25 cellular contexts compared by ENCODE assay signal in the genomic region with DNA sequence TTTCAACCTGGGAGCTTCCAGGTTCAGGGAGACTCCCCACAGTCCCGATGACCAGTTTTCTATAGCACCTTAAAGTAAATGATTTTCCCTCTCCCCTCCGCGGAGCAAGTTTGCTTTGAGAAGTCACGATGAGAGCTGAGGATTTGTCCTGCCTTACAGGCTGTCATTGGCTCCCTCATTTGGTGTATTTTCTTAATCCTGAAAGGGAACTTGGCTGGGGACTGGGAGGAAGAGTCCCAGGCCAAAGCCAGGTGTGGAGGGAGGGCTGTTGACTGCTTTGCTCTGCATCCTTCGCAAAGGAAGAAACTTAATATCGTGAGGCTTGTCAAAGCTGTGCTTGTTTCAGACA.
DNase-seq lines count a peak whose midpoint lies in the region; ATAC-seq and TF ChIP-seq lines count a peak whose summit lies in the region.
"Had no signal": no experiment of that assay in that cellular context is flagged by ENCODE, and none has a peak within 500 bp of the region (broad histone marks: within the 10 kb centered on the region; RNA-seq: fewer than 3 reads in every experiment).

No MANE protein-coding gene starts in this region.

- in situ Hi-C loops in KBM-7 (cut with MboI; ENCODE audit: low pct_unique_long_range_greater_than_20kb, low sequenced_read_pairs), result no loop called here

- H3K4me3 ChIP-seq in HUES64 (ENCODE audit: low read length) (peak overlapping the region; percentile 41), iPS-15b (ENCODE audit: low read depth, low read length) (peak overlapping the region; percentile 36), psoas muscle (peak overlapping the region; percentile 68)
- H3K4me3 ChIP-seq: Peyer's patch, uterus had no signal

- peaks cover 82% of the 10 kb centered on the region for H3K27me3 ChIP-seq in HUES64 (ENCODE audit: insufficient read depth, low read length)
- peaks cover 46% of the 10 kb centered on the region for H3K27me3 ChIP-seq in iPS-15b (ENCODE audit: control insufficient read depth, insufficient read depth, low read length)
- no peaks in the 10 kb centered on the region for H3K27me3 ChIP-seq in psoas muscle (ENCODE audit: insufficient read depth in 3 of 3, low read length in 2 of 3)
- H3K27me3 ChIP-seq: Peyer's patch, uterus had no signal

- 5% methylated on average over 6 of the region's 6 CpGs for WGBS in HUES64
- 19 to 22% (median 20%) methylated on average over 6 of the region's 6 CpGs for WGBS in psoas muscle, 3 donors

- no peaks in the 10 kb centered on the region for H3K36me3 ChIP-seq in HUES64 (ENCODE audit: insufficient read depth, low read length)
- no peaks in the 10 kb centered on the region for H3K36me3 ChIP-seq in iPS-15b (ENCODE audit: control insufficient read depth, insufficient read depth, low read length)
- H3K36me3 ChIP-seq in psoas muscle (ENCODE audit: insufficient read depth in 1 of 2, low read depth in 1 of 2), result no peaks in the 10 kb centered on the region
- H3K36me3 ChIP-seq: Peyer's patch, thoracic aorta, uterus had no signal

- intact Hi-C loops in psoas muscle (cut with DNase I), result no loop called here

- ATAC-seq in psoas muscle (peak in 1 of 4 donors; percentile 28), GM21825 (IDR thresholded peaks at IDR 0.05; ENCODE audit: unreplicated experiment) (no peak)
- ATAC-seq: activated CD8-positive, alpha-beta T cell treated with anti-CD3 and anti-CD28 coated beads, Interleukin-2, amount 10 ng/mL, durations not matched to agents 7 days and 5 days; left colon; T-helper 17 cell had no signal

- no peak for TF ChIP-seq CTCF in psoas muscle (IDR thresholded peaks at IDR 0.05)

- H3K4me1 ChIP-seq in HUES64 (ENCODE audit: insufficient read depth, low read length), result peaks cover 55% of the 10 kb centered on the region
- peaks cover 36% of the 10 kb centered on the region for H3K4me1 ChIP-seq in iPS-15b (ENCODE audit: control insufficient read depth, insufficient read depth, low read length)
- H3K4me1 ChIP-seq in psoas muscle, result peaks cover 22% of the 10 kb centered on the region
- H3K4me1 ChIP-seq: Peyer's patch, uterus had no signal

- no peaks in the 10 kb centered on the region for H3K9me3 Mint-ChIP-seq in activated naive CD8-positive, alpha-beta T cell (ENCODE audit: low read depth)
- no peaks in the 10 kb centered on the region for H3K9me3 Mint-ChIP-seq in activated naive CD8-positive, alpha-beta T cell treated with anti-CD3 and anti-CD28 coated beads for 36 hours
- H3K9me3 Mint-ChIP-seq: CD4-positive, alpha-beta T cell; naive B cell; stimulated activated naive CD8-positive, alpha-beta T cell treated with anti-CD3 and anti-CD28 coated beads, Interleukin-15, Interleukin-2, amounts not matched to agents 100 ng/mL and 50 ng/mL, for 24 hours had no signal

- H3K4me3 Mint-ChIP-seq in activated naive CD8-positive, alpha-beta T cell, result peak overlapping the region; percentile 14
- H3K4me3 Mint-ChIP-seq in activated naive CD8-positive, alpha-beta T cell treated with anti-CD3 and anti-CD28 coated beads for 36 hours, result no peak overlapping the region
- H3K4me3 Mint-ChIP-seq: activated CD8-positive, alpha-beta T cell treated with anti-CD3 and anti-CD28 coated beads, Interleukin-2, amount 10 ng/mL, durations not matched to agents 7 days and 5 days; CD4-positive, alpha-beta T cell; naive B cell; stimulated activated naive CD8-positive, alpha-beta T cell treated with anti-CD3 and anti-CD28 coated beads, Interleukin-15, Interleukin-2, amounts not matched to agents 100 ng/mL and 50 ng/mL, for 24 hours; T-helper 17 cell had no signal

- H3K27me3 Mint-ChIP-seq in activated naive CD8-positive, alpha-beta T cell, result peaks cover 20% of the 10 kb centered on the region
- H3K27me3 Mint-ChIP-seq in activated naive CD8-positive, alpha-beta T cell treated with anti-CD3 and anti-CD28 coated beads for 36 hours, result peaks cover 48% of the 10 kb centered on the region

- H3K9me3 ChIP-seq in HUES64 (ENCODE audit: insufficient read depth, low read depth, low read length), result no peaks in the 10 kb centered on the region
- H3K9me3 ChIP-seq in iPS-15b (ENCODE audit: control insufficient read depth, insufficient read depth, low read length), result no peaks in the 10 kb centered on the region
- no peaks in the 10 kb centered on the region for H3K9me3 ChIP-seq in psoas muscle
- H3K9me3 ChIP-seq: Peyer's patch, thoracic aorta, uterus had no signal

- H3K27ac Mint-ChIP-seq in activated naive CD8-positive, alpha-beta T cell, result no peak overlapping the region
- H3K27ac Mint-ChIP-seq in activated naive CD8-positive, alpha-beta T cell treated with anti-CD3 and anti-CD28 coated beads for 36 hours, result no peak overlapping the region
- H3K27ac Mint-ChIP-seq: activated CD8-positive, alpha-beta T cell treated with anti-CD3 and anti-CD28 coated beads, Interleukin-2, amount 10 ng/mL, durations not matched to agents 7 days and 5 days; CD4-positive, alpha-beta T cell; stimulated activated naive CD8-positive, alpha-beta T cell treated with anti-CD3 and anti-CD28 coated beads, Interleukin-15, Interleukin-2, amounts not matched to agents 100 ng/mL and 50 ng/mL, for 24 hours; T-helper 17 cell had no signal

- peaks cover 8% of the 10 kb centered on the region for H3K4me1 Mint-ChIP-seq in activated naive CD8-positive, alpha-beta T cell (ENCODE audit: low read depth)
- peaks cover 8% of the 10 kb centered on the region for H3K4me1 Mint-ChIP-seq in activated naive CD8-positive, alpha-beta T cell treated with anti-CD3 and anti-CD28 coated beads for 36 hours

- no peak overlapping the region for H3K9ac ChIP-seq in HUES64 (ENCODE audit: low read depth, low read length)
- no peak overlapping the region for H3K9ac ChIP-seq in iPS-15b (ENCODE audit: low read depth, low read length)

- H3K36me3 Mint-ChIP-seq in activated naive CD8-positive, alpha-beta T cell, result no peaks in the 10 kb centered on the region
- H3K36me3 Mint-ChIP-seq in activated naive CD8-positive, alpha-beta T cell treated with anti-CD3 and anti-CD28 coated beads for 36 hours, result no peaks in the 10 kb centered on the region
- H3K36me3 Mint-ChIP-seq: naive B cell had no signal

- DNase-seq in activated naive CD8-positive, alpha-beta T cell treated with anti-CD3 and anti-CD28 coated beads for 36 hours, result no peak
- DNase-seq in psoas muscle, result no peak
- DNase-seq in NCI-H345 (lab: John Stamatoyannopoulos, UW), result no peak
- no peak for DNase-seq in KBM-7
- DNase-seq: activated CD8-positive, alpha-beta T cell treated with anti-CD3 and anti-CD28 coated beads, Interleukin-2, amount 10 ng/mL, durations not matched to agents 7 days and 5 days; activated gamma-delta T cell treated with Interleukin-2 at 50 U/mL for 16 hours; activated T-cell treated with anti-CD3 and anti-CD28 coated beads for 4 hours; CD4-positive, alpha-beta T cell; GOT3; left colon; mesenchymal stem cell; naive B cell; NCI-H1105; NCI-H187 treated with DMSO at 0.1 percent for 48 hours; NCI-H526; Peyer's patch; small intestine; T-helper 17 cell; uterus had no signal

- H3K27ac ChIP-seq in HUES64 (ENCODE audit: low read depth, low read length) (no peak overlapping the region), psoas muscle (peak overlapping the region; percentile 83)
- H3K27ac ChIP-seq: Peyer's patch, thoracic aorta, uterus had no signal
